19 cellular contexts compared by ENCODE assay signal in the genomic region with DNA sequence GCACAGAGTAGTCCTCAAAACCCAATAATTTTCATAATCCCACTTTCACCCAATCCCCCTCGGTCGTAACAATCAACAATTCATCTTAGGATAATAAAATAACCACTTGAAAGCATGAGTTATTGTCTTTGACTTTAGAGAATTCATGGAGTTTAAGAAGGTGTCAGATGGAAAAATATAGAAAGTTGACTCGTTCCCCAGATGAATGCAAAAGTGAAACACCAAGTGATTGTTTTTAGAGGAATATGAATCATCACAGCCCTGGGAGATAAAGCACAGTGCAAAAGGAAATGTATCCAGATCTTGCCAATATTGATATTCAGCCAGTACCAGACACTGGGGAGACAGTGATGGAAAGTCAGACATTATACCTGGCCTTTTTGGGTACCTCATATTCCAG.
DNase-seq lines count a peak whose midpoint lies in the region; ATAC-seq, FAIRE-seq and TF ChIP-seq lines count a peak whose summit lies in the region.
"Had no signal": no experiment of that assay in that cellular context is flagged by ENCODE, and none has a peak within 500 bp of the region (broad histone marks: within the 10 kb centered on the region; RNA-seq: fewer than 3 reads in every experiment).

No MANE protein-coding gene starts in this region.

- no peak overlapping the region for H3K4me3 Mint-ChIP-seq in astrocyte (ENCODE audit: unreplicated experiment)
- no peak overlapping the region for H3K4me3 Mint-ChIP-seq in activated naive CD4-positive, alpha-beta T cell treated with anti-CD3 and anti-CD28 coated beads for 36 hours
- H3K4me3 Mint-ChIP-seq: mesothelial cell of epicardium had no signal

- peak; percentile 40 for DNase-seq in GM03348 (ENCODE audit: low spot score)
- DNase-seq in astrocyte (ENCODE audit: low read depth): peak; percentile 81
- DNase-seq in foreskin keratinocyte: peak in 1 of 2 donors; percentile 33
- DNase-seq in activated naive CD4-positive, alpha-beta T cell treated with anti-CD3 and anti-CD28 coated beads for 36 hours: no peak
- no peak for DNase-seq in activated CD4-positive, alpha-beta T cell treated with anti-CD3 and anti-CD28 coated beads for 4 hours
- DNase-seq in KBM-7: no peak
- DNase-seq: colonic mucosa; head of caudate nucleus; right cardiac atrium; RPMI8226; stimulated activated CD4-positive, alpha-beta T cell treated with anti-CD3 and anti-CD28 coated beads, Interleukin-2, amount 100 ng/mL, for 24 hours; substantia nigra had no signal

- H3K9ac ChIP-seq in astrocyte (ENCODE audit: low read length): peak overlapping the region; percentile 46
- no peak overlapping the region for H3K9ac ChIP-seq in skeletal muscle satellite cell (ENCODE audit: low read depth, low read length)
- H3K9ac ChIP-seq: BLaER1, KMS-11 had no signal

- H4K20me1 ChIP-seq in astrocyte (ENCODE audit: insufficient read depth, low read length): no peaks in the 10 kb centered on the region
- H4K20me1 ChIP-seq: BLaER1 had no signal

- H3K27me3 ChIP-seq in astrocyte (ENCODE audit: insufficient read depth, low read length) (no peaks in the 10 kb centered on the region), foreskin keratinocyte (no peaks in the 10 kb centered on the region), skeletal muscle satellite cell (ENCODE audit: control insufficient read depth, insufficient read depth, low read length) (peaks cover 21% of the 10 kb centered on the region)
- H3K27me3 ChIP-seq: BLaER1, colonic mucosa had no signal

- peak overlapping the region; percentile 73 for H3K27ac ChIP-seq in astrocyte (ENCODE audit: low read depth, low read length)
- H3K27ac ChIP-seq in foreskin keratinocyte: no peak overlapping the region
- H3K27ac ChIP-seq: BLaER1, colonic mucosa, epithelial cell of prostate, KMS-11, VCaP had no signal

- H3K9me3 ChIP-seq in astrocyte (ENCODE audit: insufficient read depth, low read depth, low read length) (no peaks in the 10 kb centered on the region), skeletal muscle satellite cell (replicated peaks; ENCODE audit: low read length) (no peaks in the 10 kb centered on the region)
- H3K9me3 ChIP-seq: BLaER1, colonic mucosa had no signal

- no peaks in the 10 kb centered on the region for H3K36me3 Mint-ChIP-seq in astrocyte (ENCODE audit: low read depth, unreplicated experiment)
- H3K36me3 Mint-ChIP-seq in activated naive CD4-positive, alpha-beta T cell treated with anti-CD3 and anti-CD28 coated beads for 36 hours (ENCODE audit: low read depth): no peaks in the 10 kb centered on the region
- H3K36me3 Mint-ChIP-seq: mesothelial cell of epicardium had no signal

- peaks cover 41% of the 10 kb centered on the region for H3K4me1 Mint-ChIP-seq in astrocyte (ENCODE audit: low read depth, unreplicated experiment)
- H3K4me1 Mint-ChIP-seq in activated naive CD4-positive, alpha-beta T cell treated with anti-CD3 and anti-CD28 coated beads for 36 hours (ENCODE audit: low read depth): no peaks in the 10 kb centered on the region

- H3K27ac Mint-ChIP-seq in astrocyte (ENCODE audit: unreplicated experiment): peak overlapping the region; percentile 79
- H3K27ac Mint-ChIP-seq in activated naive CD4-positive, alpha-beta T cell treated with anti-CD3 and anti-CD28 coated beads for 36 hours: no peak overlapping the region
- H3K27ac Mint-ChIP-seq: activated T-helper 2 cell treated with anti-CD3 and anti-CD28 coated beads, Interferon-gamma antibody, Interleukin-2, Interleukin-4, amounts not matched to agents 10 μg/mL and 5 μg/mL and 100 μg/mL, durations not matched to agents 14 hours and 24 hours and 36 hours; mesothelial cell of epicardium had no signal

- no peaks in the 10 kb centered on the region for H3K27me3 Mint-ChIP-seq in astrocyte (ENCODE audit: low read depth, unreplicated experiment)
- peaks cover 3% of the 10 kb centered on the region for H3K27me3 Mint-ChIP-seq in activated naive CD4-positive, alpha-beta T cell treated with anti-CD3 and anti-CD28 coated beads for 36 hours (ENCODE audit: low read depth)

- peak; percentile 68 for FAIRE-seq in astrocyte (lab: Jason Lieb, UNC)

- no peaks in the 10 kb centered on the region for H3K9me3 Mint-ChIP-seq in astrocyte (ENCODE audit: unreplicated experiment)
- H3K9me3 Mint-ChIP-seq in activated naive CD4-positive, alpha-beta T cell treated with anti-CD3 and anti-CD28 coated beads for 36 hours: peaks cover 2% of the 10 kb centered on the region
- H3K9me3 Mint-ChIP-seq: mesothelial cell of epicardium had no signal

- H2AFZ ChIP-seq in astrocyte (ENCODE audit: low read depth, low read length): no peak overlapping the region

- H3K4me3 ChIP-seq in astrocyte (ENCODE audit: insufficient read depth, low read depth, low read length): peak overlapping the region; percentile 17
- no peak overlapping the region for H3K4me3 ChIP-seq in skeletal muscle satellite cell (ENCODE audit: low read length)
- H3K4me3 ChIP-seq: BLaER1, colonic mucosa had no signal

- ATAC-seq in foreskin keratinocyte: peak; percentile 41

- H3K4me2 ChIP-seq in astrocyte (ENCODE audit: low read length) (peak overlapping the region; percentile 71), skeletal muscle satellite cell (ENCODE audit: low read length) (peak overlapping the region; percentile 5)
- H3K4me2 ChIP-seq: BLaER1, KMS-11 had no signal

- in situ Hi-C loops in KBM-7 (cut with MboI; ENCODE audit: low pct_unique_long_range_greater_than_20kb, low sequenced_read_pairs): no loop called here

- no peaks in the 10 kb centered on the region for H3K36me3 ChIP-seq in astrocyte (ENCODE audit: insufficient read depth, low read length)
- H3K36me3 ChIP-seq in skeletal muscle satellite cell (ENCODE audit: insufficient read depth, low read length): no peaks in the 10 kb centered on the region
- H3K36me3 ChIP-seq: BLaER1, colonic mucosa had no signal

- H3K4me1 ChIP-seq in astrocyte (ENCODE audit: insufficient read depth, low read length) (peaks cover 35% of the 10 kb centered on the region), foreskin keratinocyte (peaks cover 25% of the 10 kb centered on the region), skeletal muscle satellite cell (ENCODE audit: control insufficient read depth, insufficient read depth, low read length) (peaks cover 10% of the 10 kb centered on the region)
- H3K4me1 ChIP-seq: colonic mucosa had no signal

- intact Hi-C loops in activated naive CD4-positive, alpha-beta T cell treated with anti-CD3 and anti-CD28 coated beads for 36 hours (cut with micrococcal nuclease): no loop called here

- no peaks in the 10 kb centered on the region for H3K79me2 ChIP-seq in astrocyte (ENCODE audit: insufficient read depth, low read length)

- CTCF ChIA-PET in activated naive CD4-positive, alpha-beta T cell treated with anti-CD3 and anti-CD28 coated beads for 36 hours (lab: Charles Lee): no interaction called here

- TF ChIP-seq CTCF in astrocyte (IDR thresholded peaks at IDR 0.05; ENCODE audit: insufficient read depth, low read depth, low read length) (no peak), foreskin keratinocyte (conservative IDR thresholded peaks at IDR 0.05) (no peak)

Comparison
In these comparisons a context has a peak if more than half of its experiments do, and no peak if none do; other contexts are left out.
1. DNase-seq: peak in GM03348 (single experiment) and astrocyte (single experiment); none in activated naive CD4-positive, alpha-beta T cell treated with anti-CD3 and anti-CD28 coated beads for 36 hours (single experiment), activated CD4-positive, alpha-beta T cell treated with anti-CD3 and anti-CD28 coated beads for 4 hours (0 of 2) and KBM-7 (single experiment).